ENCODE assay signal across 19 cellular contexts in the genomic region with DNA sequence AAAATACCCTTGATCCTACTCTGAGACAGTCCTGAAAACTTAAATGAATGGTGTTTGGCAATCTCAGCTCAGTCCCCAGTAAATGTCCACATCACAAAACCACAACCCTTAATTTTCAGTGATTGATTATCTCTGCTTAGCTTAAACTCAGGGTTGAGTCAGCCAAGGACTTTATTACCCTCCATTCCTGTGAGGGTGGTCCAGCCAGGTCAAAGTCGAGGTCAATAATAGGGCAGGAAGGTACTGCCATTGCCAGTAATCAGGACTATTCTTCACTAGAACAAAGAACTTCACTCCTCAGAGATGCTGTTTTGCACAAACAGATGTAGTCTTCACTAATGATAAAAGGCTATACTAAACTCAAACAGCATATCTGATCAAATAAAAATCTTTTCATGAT.
"Had no signal": no experiment of that assay in that cellular context is flagged by ENCODE, and none has a peak within 500 bp of the region (broad histone marks: within the 10 kb centered on the region; RNA-seq: fewer than 3 reads in every experiment).

No MANE protein-coding gene starts in this region.

- H3K27ac Mint-ChIP-seq: activated CD4-positive, alpha-beta memory T cell treated with anti-CD3 and anti-CD28 coated beads for 36 hours; activated naive CD8-positive, alpha-beta T cell treated with anti-CD3 and anti-CD28 coated beads for 36 hours; activated T-cell treated with anti-CD3 and anti-CD28 coated beads, Interleukin-2, amount 50 U/mL, for 72 hours; naive thymus-derived CD8-positive, alpha-beta T cell had no signal

- DNase-seq: activated CD4-positive, alpha-beta memory T cell treated with anti-CD3 and anti-CD28 coated beads for 36 hours; activated gamma-delta T cell treated with Interleukin-2 at 50 U/mL for 16 hours; activated naive CD8-positive, alpha-beta T cell treated with anti-CD3 and anti-CD28 coated beads for 36 hours; activated T-cell treated with anti-CD3 and anti-CD28 coated beads, Interleukin-2, amount 50 U/mL, for 72 hours; aorta; dorsolateral prefrontal cortex; esophagus squamous epithelium; foreskin fibroblast; head of caudate nucleus; lower lobe of right lung; mucosa of descending colon; naive thymus-derived CD8-positive, alpha-beta T cell; nucleus accumbens; psoas muscle; stimulated activated CD4-positive, alpha-beta T cell treated with anti-CD3 and anti-CD28 coated beads, Interleukin-12 subunit alpha, Interleukin-12 subunit beta, amount 100 ng/mL, for 4 hours; stimulated activated naive CD4-positive, alpha-beta T cell treated with Interleukin-2 at 50 U/mL for 16 hours; T-helper 9 cell had no signal

- H3K4me1 Mint-ChIP-seq: activated naive CD8-positive, alpha-beta T cell treated with anti-CD3 and anti-CD28 coated beads for 36 hours; naive thymus-derived CD8-positive, alpha-beta T cell had no signal

- H3K27ac ChIP-seq: breast epithelium, dorsolateral prefrontal cortex, esophagus squamous epithelium, lower lobe of right lung, psoas muscle had no signal

- H3K36me3 Mint-ChIP-seq: activated CD4-positive, alpha-beta memory T cell treated with anti-CD3 and anti-CD28 coated beads for 36 hours; activated naive CD8-positive, alpha-beta T cell treated with anti-CD3 and anti-CD28 coated beads for 36 hours; naive thymus-derived CD8-positive, alpha-beta T cell had no signal

- H3K4me3 Mint-ChIP-seq: activated CD4-positive, alpha-beta memory T cell treated with anti-CD3 and anti-CD28 coated beads for 36 hours; activated naive CD8-positive, alpha-beta T cell treated with anti-CD3 and anti-CD28 coated beads for 36 hours; activated T-cell treated with anti-CD3 and anti-CD28 coated beads, Interleukin-2, amount 50 U/mL, for 72 hours; naive thymus-derived CD8-positive, alpha-beta T cell had no signal

- H3K36me3 ChIP-seq: breast epithelium, esophagus squamous epithelium, lower lobe of right lung had no signal

- H3K9me3 ChIP-seq: breast epithelium, esophagus squamous epithelium, lower lobe of right lung, mucosa of descending colon, psoas muscle had no signal

- ATAC-seq: activated T-cell treated with anti-CD3 and anti-CD28 coated beads, Interleukin-2, amount 50 U/mL, for 72 hours; lower lobe of right lung; mucosa of descending colon; naive thymus-derived CD8-positive, alpha-beta T cell; psoas muscle; sciatic nerve had no signal

- H3K4me1 ChIP-seq: breast epithelium, esophagus squamous epithelium, lower lobe of right lung, psoas muscle had no signal

- H3K27me3 ChIP-seq: breast epithelium, esophagus squamous epithelium had no signal

- H3K27me3 Mint-ChIP-seq: activated CD4-positive, alpha-beta memory T cell treated with anti-CD3 and anti-CD28 coated beads for 36 hours; activated naive CD8-positive, alpha-beta T cell treated with anti-CD3 and anti-CD28 coated beads for 36 hours; naive thymus-derived CD8-positive, alpha-beta T cell had no signal

- H3K4me3 ChIP-seq: breast epithelium, dorsolateral prefrontal cortex, esophagus squamous epithelium, lower lobe of right lung, mucosa of descending colon, psoas muscle had no signal
